15 cellular contexts compared by ENCODE assay signal in genomic region chr5:76660360-76660759, GRCh38. TPM values are rescaled to one million over a fixed set of nuclear protein-coding genes. Genes with fewer than 3 reads are reported as not detected.
"Had no signal": no experiment of that assay in that cellular context is flagged by ENCODE, and none has a peak within 500 bp of the region (broad histone marks: within the 10 kb centered on the region; RNA-seq: fewer than 3 reads in every experiment).

No MANE protein-coding gene starts in this region.

- H3K36me3 ChIP-seq: tibial artery, vagina had no signal

- H3K4me3 Mint-ChIP-seq: activated B cell treated with CpG ODN at 0.5 μM for 24 hours; activated CD4-positive, alpha-beta T cell treated with anti-CD3 and anti-CD28 coated beads, Interleukin-2, amount 10 ng/mL, durations not matched to agents 7 days and 5 days; brain; nephron progenitor cell; stimulated activated memory B cell treated with anti-CD40 and anti-IgM and Interleukin-4, amounts not matched to agents 10 μg/mL and 1 μg/mL and 100 μg/mL, for 72 hours had no signal

- DNase-seq: activated B cell treated with CpG ODN at 0.5 μM for 24 hours; activated CD4-positive, alpha-beta T cell treated with anti-CD3 and anti-CD28 coated beads, Interleukin-2, amount 10 ng/mL, durations not matched to agents 7 days and 5 days; activated naive CD4-positive, alpha-beta T cell treated with anti-CD3 and anti-CD28 coated beads, Interleukin-2, amount 50 U/mL, for 16 hours; amniotic stem cell; hippocampal formation; kidney glomerular epithelial cell; mesendoderm; nephron progenitor cell; T-helper 1 cell; tibial artery had no signal

- H3K36me3 Mint-ChIP-seq: brain had no signal

- H3K27me3 ChIP-seq: tibial artery, vagina had no signal

- H3K9me3 ChIP-seq: tibial artery, vagina had no signal

- H3K4me3 ChIP-seq: tibial artery, vagina had no signal

- H3K4me1 ChIP-seq: tibial artery, vagina had no signal

- ATAC-seq: stimulated activated memory B cell treated with anti-CD40 and anti-IgM and Interleukin-4, amounts not matched to agents 10 μg/mL and 1 μg/mL and 100 μg/mL, for 72 hours had no signal

- H3K4me1 Mint-ChIP-seq: activated CD4-positive, alpha-beta T cell treated with anti-CD3 and anti-CD28 coated beads, Interleukin-2, amount 10 ng/mL, durations not matched to agents 7 days and 5 days; brain; stimulated activated memory B cell treated with anti-CD40 and anti-IgM and Interleukin-4, amounts not matched to agents 10 μg/mL and 1 μg/mL and 100 μg/mL, for 72 hours had no signal

- H3K27ac ChIP-seq: tibial artery, vagina had no signal

- H3K27me3 Mint-ChIP-seq: activated B cell treated with CpG ODN at 0.5 μM for 24 hours; activated CD4-positive, alpha-beta T cell treated with anti-CD3 and anti-CD28 coated beads, Interleukin-2, amount 10 ng/mL, durations not matched to agents 7 days and 5 days; brain; stimulated activated memory B cell treated with anti-CD40 and anti-IgM and Interleukin-4, amounts not matched to agents 10 μg/mL and 1 μg/mL and 100 μg/mL, for 72 hours had no signal

- H3K27ac Mint-ChIP-seq: activated B cell treated with CpG ODN at 0.5 μM for 24 hours; activated CD4-positive, alpha-beta T cell treated with anti-CD3 and anti-CD28 coated beads, Interleukin-2, amount 10 ng/mL, durations not matched to agents 7 days and 5 days; activated T-helper 2 cell treated with anti-CD3 and anti-CD28 coated beads, Interferon-gamma antibody, Interleukin-2, Interleukin-4, amounts not matched to agents 10 μg/mL and 5 μg/mL and 100 μg/mL, durations not matched to agents 14 hours and 24 hours and 36 hours; stimulated activated memory B cell treated with anti-CD40 and anti-IgM and Interleukin-4, amounts not matched to agents 10 μg/mL and 1 μg/mL and 100 μg/mL, for 72 hours had no signal

- H3K9me3 Mint-ChIP-seq: activated B cell treated with CpG ODN at 0.5 μM for 24 hours; activated CD4-positive, alpha-beta T cell treated with anti-CD3 and anti-CD28 coated beads, Interleukin-2, amount 10 ng/mL, durations not matched to agents 7 days and 5 days; activated T-helper 2 cell treated with anti-CD3 and anti-CD28 coated beads, Interferon-gamma antibody, Interleukin-2, Interleukin-4, amounts not matched to agents 10 μg/mL and 5 μg/mL and 100 μg/mL, durations not matched to agents 14 hours and 24 hours and 36 hours; brain; nephron progenitor cell; stimulated activated memory B cell treated with anti-CD40 and anti-IgM and Interleukin-4, amounts not matched to agents 10 μg/mL and 1 μg/mL and 100 μg/mL, for 72 hours had no signal

RNA-seq across cellular contexts. Expression of gene F2RL2, which starts 37.2 kb away (rescaled TPM):
- total RNA-seq: activated B cell treated with CpG ODN at 0.5 μM for 24 hours; activated CD4-positive, alpha-beta T cell treated with anti-CD3 and anti-CD28 coated beads, Interleukin-2, amount 10 ng/mL, durations not matched to agents 7 days and 5 days; activated CD8-positive, alpha-beta memory T cell treated with anti-CD3 and anti-CD28 coated beads for 36 hours; vagina had no signal
